ENCODE assay signal across 18 cellular contexts in genomic region chr3:161859870-161860450, GRCh38.
DNase-seq lines count a peak whose midpoint lies in the region; FAIRE-seq and TF ChIP-seq lines count a peak whose summit lies in the region.
"Had no signal": no experiment of that assay in that cellular context is flagged by ENCODE, and none has a peak within 500 bp of the region (broad histone marks: within the 10 kb centered on the region; RNA-seq: fewer than 3 reads in every experiment).

No MANE protein-coding gene starts in this region.

- intact Hi-C loops in A673 (cut with micrococcal nuclease; ENCODE audit: unreplicated experiment): loop anchor here (10.0 kb wide), 4 partner anchors 225 to 1605 kb away; no protein-coding TSS in a partner anchor

- peak overlapping the region; percentile 4 for H3K27ac ChIP-seq in A673 (ENCODE audit: low read depth, low read length, poor library complexity, severe bottlenecking)
- H3K27ac ChIP-seq: SJCRH30 had no signal

- no peaks in the 10 kb centered on the region for H3K27me3 ChIP-seq in A673 (replicated peaks; ENCODE audit: insufficient read depth, low read depth, low read length, poor library complexity)
- H3K27me3 ChIP-seq: SJCRH30 had no signal

- BruUV-seq in A673 (replicated peaks; lab: Mats Ljungman, UMichigan): no TSS peak

- H3K9me3 ChIP-seq in A673 (ENCODE audit: low read depth, low read length, poor library complexity, severe bottlenecking): no peaks in the 10 kb centered on the region
- H3K9me3 ChIP-seq: SJCRH30 had no signal

- POLR2A ChIA-PET in A673 (lab: Charles Lee; ENCODE audit: low non-redundant PET): no interaction called here
- POLR2A ChIA-PET in HEK293T (lab: Yijun Ruan, JAX): no interaction called here

- no peak overlapping the region for H3K4me3 ChIP-seq in A673 (ENCODE audit: low read depth, low read length, poor library complexity, severe bottlenecking)
- H3K4me3 ChIP-seq: SJCRH30 had no signal

- DNase-seq in A673 (ENCODE audit: low spot score): no peak
- peak; percentile 7 for DNase-seq in HEK293T (ENCODE audit: extremely low spot score)
- DNase-seq in OCI-M1 (lab: John Stamatoyannopoulos, UW): peak; percentile 1
- DNase-seq in iPS-NIHi7 (ENCODE audit: extremely low spot score): peak; percentile 12
- DNase-seq in GM19239 (ENCODE audit: insufficient read length, low spot score): no peak
- DNase-seq in activated gamma-delta T cell treated with Interleukin-2 at 50 U/mL for 16 hours: no peak
- no peak for DNase-seq in stimulated activated CD4-positive, alpha-beta T cell treated with anti-CD3 and anti-CD28 coated beads, Interleukin-12 subunit alpha, Interleukin-12 subunit beta, amount 100 ng/mL, for 4 hours
- no peak for DNase-seq in OCI-M2 (lab: John Stamatoyannopoulos, UW; ENCODE audit: unreplicated experiment)
- DNase-seq: CD4-positive, CD25-positive, alpha-beta regulatory T cell; DMS79 treated with DMSO at 0.1 percent for 48 hours; GOT3; NCI-H1436; NCI-H2081; NCI-H226; NCI-H526 treated with DMSO at 0.1 percent for 48 hours; SJCRH30 had no signal

- no peaks in the 10 kb centered on the region for H3K36me3 ChIP-seq in A673 (ENCODE audit: insufficient read depth, low read length, poor library complexity, severe bottlenecking)
- H3K36me3 ChIP-seq: SJCRH30 had no signal

- CTCF ChIA-PET in A673 (lab: Charles Lee) (no interaction called here), HEK293T (lab: Yijun Ruan, JAX) (interaction anchor here (0.5 kb wide), 1 partner anchor 1225 kb away, joined by 3 read pairs; no protein-coding TSS in a partner anchor)

- no peak for TF ChIP-seq CTCF in A673 (conservative IDR thresholded peaks at IDR 0.05; ENCODE audit: low read depth, low read length)

- FAIRE-seq in GM19239 (lab: Jason Lieb, UNC): no peak
- FAIRE-seq: G401.6, GM12891 had no signal

- peaks cover 28% of the 10 kb centered on the region for H3K4me1 ChIP-seq in A673 (ENCODE audit: insufficient read depth, low read length, poor library complexity, severe bottlenecking)
- H3K4me1 ChIP-seq: SJCRH30 had no signal

TF ChIP-seq in HEK293T, 16 proteins besides CTCF, POLR2A, EP300 and RAD21:
- no peak for TF ChIP-seq ZNF384 (IDR thresholded peaks at IDR 0.05)
- TF ChIP-seq TARDBP (IDR thresholded peaks at IDR 0.05): no peak
- TF ChIP-seq SP1 (IDR thresholded peaks at IDR 0.05): no peak
- TF ChIP-seq CTBP1 (IDR thresholded peaks at IDR 0.05; ENCODE audit: borderline replicate concordance): no peak
- TF ChIP-seq LEF1 (IDR thresholded peaks at IDR 0.05; ENCODE audit: borderline replicate concordance): no peak
- TF ChIP-seq FOXM1 (IDR thresholded peaks at IDR 0.05; ENCODE audit: borderline replicate concordance): no peak
- TF ChIP-seq FOXA1 (IDR thresholded peaks at IDR 0.05): no peak
- TF ChIP-seq NFRKB (IDR thresholded peaks at IDR 0.05): no peak
- no peak for TF ChIP-seq FOXK2 (IDR thresholded peaks at IDR 0.05)
- no peak for TF ChIP-seq SUZ12 (IDR thresholded peaks at IDR 0.05)
- no peak for TF ChIP-seq L3MBTL2 (conservative IDR thresholded peaks at IDR 0.05)

Comparison
In these comparisons a context has a peak if more than half of its experiments do, and no peak if none do; other contexts are left out.
1. DNase-seq: peak in HEK293T (single experiment), OCI-M1 (single experiment) and iPS-NIHi7 (single experiment); none in A673 (single experiment), GM19239 (single experiment), activated gamma-delta T cell treated with Interleukin-2 at 50 U/mL for 16 hours (single experiment), stimulated activated CD4-positive, alpha-beta T cell treated with anti-CD3 and anti-CD28 coated beads, Interleukin-12 subunit alpha, Interleukin-12 subunit beta, amount 100 ng/mL, for 4 hours (single experiment) and OCI-M2 (single experiment).